8 cellular contexts compared by ENCODE assay signal in the genomic region with DNA sequence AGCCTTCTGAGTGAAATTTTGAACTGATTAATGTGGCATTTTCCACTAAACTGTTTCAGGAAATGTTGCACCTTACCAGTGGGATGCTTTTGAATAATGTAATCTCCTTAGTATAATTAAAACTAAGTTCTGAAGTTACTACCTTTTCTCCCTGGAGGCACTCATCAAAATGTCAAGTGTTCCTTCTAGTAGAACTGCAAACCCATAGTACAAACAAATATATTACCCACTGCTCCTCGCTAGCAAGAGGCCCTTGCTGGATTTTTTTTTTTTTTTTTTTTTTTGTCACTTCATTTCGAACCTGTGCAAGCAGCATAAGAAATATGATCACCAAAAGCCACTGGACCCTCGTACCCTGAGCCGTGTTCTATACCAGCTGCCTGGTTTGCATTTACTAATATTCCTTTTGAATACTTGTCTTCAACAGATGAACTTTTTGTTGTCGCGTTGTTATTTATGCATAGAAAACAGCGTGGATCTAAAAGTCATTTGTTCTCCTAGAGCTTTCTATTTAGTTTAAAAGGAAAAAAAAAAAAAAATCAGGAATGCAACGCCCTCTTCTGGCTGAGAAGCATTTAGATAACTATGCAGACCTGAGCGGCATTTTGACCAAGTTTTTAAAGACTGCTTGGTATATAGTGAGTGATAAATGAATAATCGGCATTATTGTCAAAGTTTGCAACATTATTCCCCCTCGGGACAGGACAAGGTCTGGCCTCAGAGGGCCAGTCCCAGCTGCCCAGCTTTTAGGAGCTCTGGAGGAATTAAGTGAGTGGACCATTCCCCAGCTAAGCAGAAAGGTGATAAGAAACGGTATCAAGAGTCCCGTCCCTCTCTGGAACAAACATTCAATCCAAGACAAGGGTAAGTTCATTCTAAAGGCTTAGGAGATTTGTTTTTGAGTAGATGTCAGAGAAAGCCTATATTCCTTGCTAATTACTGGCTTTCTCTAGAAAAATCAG.
DNase-seq lines count a peak whose midpoint lies in the region; ATAC-seq and TF ChIP-seq lines count a peak whose summit lies in the region.

No MANE protein-coding gene starts in this region.

- peak; percentile 76 for TF ChIP-seq CTCF in KMS-11 (conservative IDR thresholded peaks at IDR 0.05; ENCODE audit: low read depth, low read length)

- DNase-seq in DMS53 (lab: John Stamatoyannopoulos, UW), result peak; percentile 72
- DNase-seq in astrocyte of the hippocampus (ENCODE audit: low read depth, low spot score), result peak; percentile 67
- DNase-seq in lung microvascular endothelial cell (ENCODE audit: low read depth in 2 of 2), result peak; percentile 41 to 50
- no peak for DNase-seq in mesenteric fat pad (ENCODE audit: low spot score)
- no peak for DNase-seq in activated CD4-positive, alpha-beta T cell treated with anti-CD3 and anti-CD28 coated beads, Interleukin-2, amount 10 ng/mL, durations not matched to agents 7 days and 5 days

- H3K9me3 Mint-ChIP-seq in activated CD4-positive, alpha-beta T cell treated with anti-CD3 and anti-CD28 coated beads, Interleukin-2, amount 10 ng/mL, durations not matched to agents 7 days and 5 days, result no peaks in the 10 kb centered on the region

- H3K79me2 ChIP-seq in KMS-11 (ENCODE audit: insufficient read depth, low read depth), result no peaks in the 10 kb centered on the region

- H3K9ac ChIP-seq in KMS-11, result no peak overlapping the region

- H4K20me1 ChIP-seq in KMS-11 (ENCODE audit: insufficient read depth), result no peaks in the 10 kb centered on the region

- H3K4me3 ChIP-seq in KMS-11 (IDR thresholded peaks at IDR 0.05; ENCODE audit: insufficient read depth, low read depth, low read length), result no peak overlapping the region

- H3K36me3 ChIP-seq in KMS-11 (ENCODE audit: insufficient read depth), result no peaks in the 10 kb centered on the region

- no peak overlapping the region for H2AFZ ChIP-seq in KMS-11 (ENCODE audit: low read depth)

- H3K27me3 ChIP-seq in KMS-11 (ENCODE audit: insufficient read depth, low read depth), result no peaks in the 10 kb centered on the region

- no peaks in the 10 kb centered on the region for H3K4me1 ChIP-seq in KMS-11 (ENCODE audit: low read depth, poor library complexity, severe bottlenecking)

- no peak for ATAC-seq in HG03432 (IDR thresholded peaks at IDR 0.05; ENCODE audit: unreplicated experiment)
- no peak for ATAC-seq in HG03469 (IDR thresholded peaks at IDR 0.05; ENCODE audit: unreplicated experiment)

- no peak overlapping the region for H3K4me2 ChIP-seq in KMS-11

- H3K27ac Mint-ChIP-seq in activated CD4-positive, alpha-beta T cell treated with anti-CD3 and anti-CD28 coated beads, Interleukin-2, amount 10 ng/mL, durations not matched to agents 7 days and 5 days, result no peak overlapping the region

- no peaks in the 10 kb centered on the region for H3K36me3 Mint-ChIP-seq in activated CD4-positive, alpha-beta T cell treated with anti-CD3 and anti-CD28 coated beads, Interleukin-2, amount 10 ng/mL, durations not matched to agents 7 days and 5 days (ENCODE audit: low read depth)

- POLR2A ChIA-PET in activated CD4-positive, alpha-beta T cell treated with anti-CD3 and anti-CD28 coated beads, Interleukin-2, amount 10 ng/mL, durations not matched to agents 7 days and 5 days (lab: Charles Lee), result no interaction called here

- CTCF ChIA-PET in activated CD4-positive, alpha-beta T cell treated with anti-CD3 and anti-CD28 coated beads, Interleukin-2, amount 10 ng/mL, durations not matched to agents 7 days and 5 days (lab: Charles Lee), result no interaction called here

- H3K4me1 Mint-ChIP-seq in activated CD4-positive, alpha-beta T cell treated with anti-CD3 and anti-CD28 coated beads, Interleukin-2, amount 10 ng/mL, durations not matched to agents 7 days and 5 days, result no peaks in the 10 kb centered on the region

- H3K27me3 Mint-ChIP-seq in activated CD4-positive, alpha-beta T cell treated with anti-CD3 and anti-CD28 coated beads, Interleukin-2, amount 10 ng/mL, durations not matched to agents 7 days and 5 days, result peaks cover 27% of the 10 kb centered on the region

- no peak overlapping the region for H3K4me3 Mint-ChIP-seq in activated CD4-positive, alpha-beta T cell treated with anti-CD3 and anti-CD28 coated beads, Interleukin-2, amount 10 ng/mL, durations not matched to agents 7 days and 5 days

- H3K27ac ChIP-seq in KMS-11, result no peak overlapping the region

Comparison
In these comparisons a context has a peak if more than half of its experiments do, and no peak if none do; other contexts are left out.
1. DNase-seq: peak in DMS53 (single experiment), astrocyte of the hippocampus (single experiment) and lung microvascular endothelial cell (2 of 2); none in mesenteric fat pad (single experiment) and activated CD4-positive, alpha-beta T cell treated with anti-CD3 and anti-CD28 coated beads, Interleukin-2, amount 10 ng/mL, durations not matched to agents 7 days and 5 days (single experiment).